ENCODE assay signal across 8 cellular contexts in genomic region chr5:1479581-1480188, GRCh38. TPM values are rescaled to one million over a fixed set of nuclear protein-coding genes. Genes with fewer than 3 reads are reported as not detected.
DNase-seq lines count a peak whose midpoint lies in the region; ATAC-seq and TF ChIP-seq lines count a peak whose summit lies in the region.

No MANE protein-coding gene starts in this region.

- no peak overlapping the region for H3K27ac ChIP-seq in MM.1S (ENCODE audit: low read length)

- H3K36me3 ChIP-seq in MM.1S (replicated peaks; ENCODE audit: insufficient read depth, low read length) = peaks cover 8% of the 10 kb centered on the region

- H3K9me3 Mint-ChIP-seq in progenitor cell of endocrine pancreas (ENCODE audit: low read depth) = no peaks in the 10 kb centered on the region

- peak; percentile 57 for TF ChIP-seq CTCF in MM.1S (IDR thresholded peaks at IDR 0.05; ENCODE audit: low read length)
- TF ChIP-seq CTCF in foreskin fibroblast (IDR thresholded peaks at IDR 0.05; ENCODE audit: low read depth, low read length) = peak; percentile 67
- peak; percentile 76 for TF ChIP-seq CTCF in progenitor cell of endocrine pancreas (IDR thresholded peaks at IDR 0.05; ENCODE audit: unreplicated experiment)

- H3K4me3 Mint-ChIP-seq in progenitor cell of endocrine pancreas (ENCODE audit: low read depth) = no peak overlapping the region

- H3K4me3 ChIP-seq in MM.1S (ENCODE audit: low read length) = no peak overlapping the region
- H3K4me3 ChIP-seq in foreskin fibroblast (ENCODE audit: low read depth in 1 of 2, low read length in 2 of 2) = no peak overlapping the region

- H3K27ac Mint-ChIP-seq in progenitor cell of endocrine pancreas = peak overlapping the region; percentile 82

- H4K20me1 ChIP-seq in MM.1S (ENCODE audit: insufficient read depth, low read length) = no peaks in the 10 kb centered on the region

- H3K9me2 ChIP-seq in MM.1S (replicated peaks; ENCODE audit: insufficient read depth, low read length) = no peaks in the 10 kb centered on the region

- H3K27me3 ChIP-seq in MM.1S (replicated peaks; ENCODE audit: insufficient read depth, low read length) = no peaks in the 10 kb centered on the region

- H3K4me1 ChIP-seq in MM.1S (ENCODE audit: low read length) = no peaks in the 10 kb centered on the region

- H3K9ac ChIP-seq in MM.1S (ENCODE audit: low read length) = no peak overlapping the region

- H3K4me1 Mint-ChIP-seq in progenitor cell of endocrine pancreas (ENCODE audit: low read depth) = no peaks in the 10 kb centered on the region

- no peak overlapping the region for H2AFZ ChIP-seq in MM.1S (ENCODE audit: low read length)

- no peaks in the 10 kb centered on the region for H3K9me3 ChIP-seq in MM.1S (replicated peaks; ENCODE audit: insufficient read depth, low read length)

- H3K27me3 Mint-ChIP-seq in progenitor cell of endocrine pancreas = no peaks in the 10 kb centered on the region

- DNase-seq in GM04504 (ENCODE audit: low read depth) (peak; percentile 42), MM.1S (no peak), activated T-cell treated with anti-CD3 and anti-CD28 coated beads for 48 hours (ENCODE audit: low read depth) (peak; percentile 32), foreskin fibroblast (peak; percentile 52 to 67), progenitor cell of endocrine pancreas (ENCODE audit: low spot score, unreplicated experiment) (no peak), G401 (ENCODE audit: low spot score) (no peak)

- no peak overlapping the region for H3K4me2 ChIP-seq in MM.1S (ENCODE audit: low read depth, low read length)

- H3K79me2 ChIP-seq in MM.1S (ENCODE audit: low read length) = peaks cover 17% of the 10 kb centered on the region

- in situ Hi-C loops in G401 (cut with HindIII; ENCODE audit: low sequenced_read_pairs) = no loop called here

- H3K36me3 Mint-ChIP-seq in progenitor cell of endocrine pancreas (ENCODE audit: insufficient read depth) = peaks cover 8% of the 10 kb centered on the region

- H3F3A ChIP-seq in MM.1S (ENCODE audit: insufficient read depth, low read length) = no peaks in the 10 kb centered on the region

- no peak for ATAC-seq in GM19397 (IDR thresholded peaks at IDR 0.05; ENCODE audit: unreplicated experiment)
- no peak for ATAC-seq in HG03442 (IDR thresholded peaks at IDR 0.05; ENCODE audit: unreplicated experiment)

RNA-seq across cellular contexts. Expression of gene SLC6A3, which starts 34.4 kb away (rescaled TPM):
- total RNA-seq in progenitor cell of endocrine pancreas = not detected in 2 replicates
- not detected in 2 replicates for total RNA-seq in G401 (2014; rRNA removed; shearing (Covaris generic))

RNA-seq across cellular contexts. Expression of gene LPCAT1, which starts 44.1 kb away (rescaled TPM):
- total RNA-seq in progenitor cell of endocrine pancreas = 73.3 and 76.4 TPM in 2 replicates
- total RNA-seq in G401 (2014; rRNA removed; shearing (Covaris generic)) = 71.5 and 143 TPM in 2 replicates

Comparison
In these comparisons a context has a peak if more than half of its experiments do, and no peak if none do; other contexts are left out.
1. DNase-seq: peak in GM04504 (single experiment), activated T-cell treated with anti-CD3 and anti-CD28 coated beads for 48 hours (single experiment) and foreskin fibroblast (2 of 2); none in MM.1S (single experiment), progenitor cell of endocrine pancreas (single experiment) and G401 (single experiment).
2. Peak in every context shown above with its lines, with median percentiles within 50 percentile points of each other: CTCF ChIP-seq.